17 cellular contexts compared by ENCODE assay signal in genomic region chr6:142848156-142848555, GRCh38.
DNase-seq lines count a peak whose midpoint lies in the region; ATAC-seq and TF ChIP-seq lines count a peak whose summit lies in the region.
"Had no signal": no experiment of that assay in that cellular context is flagged by ENCODE, and none has a peak within 500 bp of the region (broad histone marks: within the 10 kb centered on the region; RNA-seq: fewer than 3 reads in every experiment).

No MANE protein-coding gene starts in this region.

- H3K18ac ChIP-seq in IMR-90 (ENCODE audit: low read depth, low read length) (no peak overlapping the region), H9 (ENCODE audit: insufficient read length, low read depth, low read length) (no peak overlapping the region)

- no peak overlapping the region for H2AK9ac ChIP-seq in IMR-90 (replicated peaks; ENCODE audit: low read depth, low read length, poor library complexity)

- ATAC-seq in activated CD8-positive, alpha-beta memory T cell treated with anti-CD3 and anti-CD28 coated beads, Interleukin-2, amount 10 ng/mL, durations not matched to agents 7 days and 5 days: no peak
- no peak for ATAC-seq in IMR-90 (ENCODE audit: low read depth)

- H3K79me1 ChIP-seq in IMR-90 (ENCODE audit: low read depth in 1 of 2, low read length in 2 of 2): peaks cover 21 to 67% of the 10 kb centered on the region in 2 experiments
- H3K79me1 ChIP-seq in H9 (ENCODE audit: insufficient read depth, low read depth, low read length, poor library complexity, severe bottlenecking): peaks cover 2% of the 10 kb centered on the region

- H2AFZ ChIP-seq in IMR-90 (replicated peaks; ENCODE audit: low read length, poor library complexity): no peak overlapping the region
- H2AFZ ChIP-seq in H9 (ENCODE audit: low read length): no peak overlapping the region

- H3K4me2 ChIP-seq in IMR-90 (ENCODE audit: low read depth, low read length) (no peak overlapping the region), skeletal muscle satellite cell (ENCODE audit: low read length) (peak overlapping the region; percentile 83), H9 (ENCODE audit: insufficient read depth, insufficient read length, low read length) (no peak overlapping the region)

- H3K4me3 Mint-ChIP-seq in activated CD8-positive, alpha-beta memory T cell treated with anti-CD3 and anti-CD28 coated beads, Interleukin-2, amount 10 ng/mL, durations not matched to agents 7 days and 5 days: no peak overlapping the region
- no peak overlapping the region for H3K4me3 Mint-ChIP-seq in activated naive CD8-positive, alpha-beta T cell treated with anti-CD3 and anti-CD28 coated beads for 36 hours
- H3K4me3 Mint-ChIP-seq in H9: no peak overlapping the region
- H3K4me3 Mint-ChIP-seq: T-helper 1 cell treated with Interleukin-12 subunit alpha and Interleukin-12 subunit beta and Interleukin-4 antibody, amounts not matched to agents 30 μg/mL and 1 μg/mL, for 36 hours had no signal

- H2BK20ac ChIP-seq in IMR-90 (ENCODE audit: low read depth, low read length) (no peak overlapping the region), H9 (ENCODE audit: low read depth, low read length, poor library complexity, severe bottlenecking) (no peak overlapping the region)

- H3K27me3 ChIP-seq in IMR-90 (ENCODE audit: control insufficient read depth, insufficient read depth, low read length) (no peaks in the 10 kb centered on the region), skeletal muscle satellite cell (ENCODE audit: control insufficient read depth, insufficient read depth, low read length) (no peaks in the 10 kb centered on the region), H9 (ENCODE audit: insufficient read depth, low read length) (no peaks in the 10 kb centered on the region)

- no peak overlapping the region for H2AK5ac ChIP-seq in IMR-90 (ENCODE audit: low read depth, low read length)
- no peak overlapping the region for H2AK5ac ChIP-seq in H9 (ENCODE audit: insufficient read length, low read length)

- POLR2A ChIA-PET in IMR-90 (lab: Charles Lee; ENCODE audit: unreplicated experiment): no interaction called here

- H2BK12ac ChIP-seq in H9 (ENCODE audit: insufficient read length, low read depth, low read length): no peak overlapping the region

- H3K27me3 Mint-ChIP-seq in activated CD8-positive, alpha-beta memory T cell treated with anti-CD3 and anti-CD28 coated beads, Interleukin-2, amount 10 ng/mL, durations not matched to agents 7 days and 5 days: no peaks in the 10 kb centered on the region
- no peaks in the 10 kb centered on the region for H3K27me3 Mint-ChIP-seq in activated naive CD8-positive, alpha-beta T cell treated with anti-CD3 and anti-CD28 coated beads for 36 hours
- H3K27me3 Mint-ChIP-seq in H9 (ENCODE audit: low read depth): no peaks in the 10 kb centered on the region

- H3T11ph ChIP-seq in H9 (ENCODE audit: low read length): no peak overlapping the region

- H3K9me1 ChIP-seq in IMR-90 (ENCODE audit: insufficient read depth, low read length): peaks cover 5% of the 10 kb centered on the region

- H3K4me1 ChIP-seq in IMR-90 (ENCODE audit: control insufficient read depth, insufficient read depth, low read length): peaks cover 20% of the 10 kb centered on the region
- peaks cover 76% of the 10 kb centered on the region for H3K4me1 ChIP-seq in skeletal muscle satellite cell (ENCODE audit: control insufficient read depth, insufficient read depth, low read length)
- H3K4me1 ChIP-seq in H9 (ENCODE audit: insufficient read depth, low read length): peaks cover 6% of the 10 kb centered on the region; the same call in 1 of the 2 replicates

- no peaks in the 10 kb centered on the region for H3K23me2 ChIP-seq in H9 (ENCODE audit: insufficient read length, low read depth, low read length, poor library complexity, severe bottlenecking)

- no peak overlapping the region for H3K4me3 ChIP-seq in IMR-90 (ENCODE audit: insufficient read depth, low read depth, low read length)
- no peak overlapping the region for H3K4me3 ChIP-seq in skeletal muscle satellite cell (ENCODE audit: low read length)
- H3K4me3 ChIP-seq: prostate gland had no signal

- H3K27ac Mint-ChIP-seq in activated CD8-positive, alpha-beta memory T cell treated with anti-CD3 and anti-CD28 coated beads, Interleukin-2, amount 10 ng/mL, durations not matched to agents 7 days and 5 days: peak overlapping the region; percentile 45
- H3K27ac Mint-ChIP-seq in activated naive CD8-positive, alpha-beta T cell treated with anti-CD3 and anti-CD28 coated beads for 36 hours: peak overlapping the region; percentile 56
- no peak overlapping the region for H3K27ac Mint-ChIP-seq in H9
- H3K27ac Mint-ChIP-seq: activated T-helper 2 cell treated with anti-CD3 and anti-CD28 coated beads, Interferon-gamma antibody, Interleukin-2, Interleukin-4, amounts not matched to agents 10 μg/mL and 5 μg/mL and 100 μg/mL, durations not matched to agents 14 hours and 24 hours and 36 hours had no signal

- H3K9ac ChIP-seq in IMR-90 (ENCODE audit: low read depth, low read length) (no peak overlapping the region), skeletal muscle satellite cell (ENCODE audit: low read depth, low read length) (peak overlapping the region; percentile 78), H9 (ENCODE audit: extremely low read depth, insufficient read length, low read length) (no peak overlapping the region)

- H3K79me2 ChIP-seq in H9 (ENCODE audit: insufficient read depth, low read length): no peaks in the 10 kb centered on the region

- H4K20me1 ChIP-seq in IMR-90 (ENCODE audit: insufficient read depth, low read length) (peaks cover 4% of the 10 kb centered on the region; the same call in 1 of the 2 replicates), H9 (ENCODE audit: control insufficient read depth, insufficient read depth, insufficient read length) (no peaks in the 10 kb centered on the region)

- no peak for DNase-seq in activated CD8-positive, alpha-beta memory T cell treated with anti-CD3 and anti-CD28 coated beads, Interleukin-2, amount 10 ng/mL, durations not matched to agents 7 days and 5 days
- DNase-seq in activated CD8-positive, alpha-beta memory T cell treated with anti-CD3 and anti-CD28 coated beads, Interleukin-2, amount 50 U/mL, for 4 hours: no peak
- no peak for DNase-seq in IMR-90
- DNase-seq in activated naive CD8-positive, alpha-beta T cell treated with anti-CD3 and anti-CD28 coated beads for 36 hours: no peak
- no peak for DNase-seq in NCI-H187 (lab: John Stamatoyannopoulos, UW)
- DNase-seq in inferior parietal cortex (ENCODE audit: extremely low spot score): no peak
- no peak for DNase-seq in H9
- DNase-seq: activated CD4-positive, alpha-beta T cell treated with anti-CD3 and anti-CD28 coated beads for 4 hours; Calu3; hypothalamus; left colon; NCI-H2029 treated with DMSO at 0.1 percent for 48 hours had no signal

- H3K27ac ChIP-seq in IMR-90 (ENCODE audit: insufficient read depth, low read length): no peak overlapping the region
- H3K27ac ChIP-seq in H9 (ENCODE audit: insufficient read length, low read depth, low read length): no peak overlapping the region
- H3K27ac ChIP-seq: prostate gland had no signal

- H3K36me3 Mint-ChIP-seq in activated CD8-positive, alpha-beta memory T cell treated with anti-CD3 and anti-CD28 coated beads, Interleukin-2, amount 10 ng/mL, durations not matched to agents 7 days and 5 days: peaks cover 3% of the 10 kb centered on the region
- peaks cover 39% of the 10 kb centered on the region for H3K36me3 Mint-ChIP-seq in activated naive CD8-positive, alpha-beta T cell treated with anti-CD3 and anti-CD28 coated beads for 36 hours
- no peaks in the 10 kb centered on the region for H3K36me3 Mint-ChIP-seq in H9 (ENCODE audit: insufficient read depth in 1 of 3, low read depth in 3 of 3)
- H3K36me3 Mint-ChIP-seq: brain had no signal

- H2BK5ac ChIP-seq in IMR-90 (ENCODE audit: low read depth, low read length, poor library complexity, severe bottlenecking): peak overlapping the region; percentile 24
- H2BK5ac ChIP-seq in H9 (ENCODE audit: insufficient read length, low read length): no peak overlapping the region

- H3K23ac ChIP-seq in IMR-90 (ENCODE audit: low read depth, low read length) (no peak overlapping the region), H9 (ENCODE audit: insufficient read length, low read depth, low read length) (no peak overlapping the region)

- TF ChIP-seq CTCF in IMR-90 (conservative IDR thresholded peaks at IDR 0.05; ENCODE audit: low read depth, low read length) (no peak), H9 (conservative IDR thresholded peaks at IDR 0.05) (no peak)

- H3K9me3 ChIP-seq in IMR-90 (ENCODE audit: control insufficient read depth, insufficient read depth, low read length): no peaks in the 10 kb centered on the region
- no peaks in the 10 kb centered on the region for H3K9me3 ChIP-seq in skeletal muscle satellite cell (replicated peaks; ENCODE audit: low read length)
- H3K9me3 ChIP-seq in H9 (ENCODE audit: control insufficient read depth, low read depth, low read length): no peaks in the 10 kb centered on the region
- H3K9me3 ChIP-seq: prostate gland had no signal

- H4K5ac ChIP-seq in IMR-90 (ENCODE audit: low read depth, low read length): no peak overlapping the region
- no peak overlapping the region for H4K5ac ChIP-seq in H9 (ENCODE audit: insufficient read length, low read depth, low read length)

- H3K4ac ChIP-seq in IMR-90 (ENCODE audit: low read depth, low read length): 0 out of 2 replicates have a peak overlapping the region, but pooled peaks have one; percentile 23
- no peak overlapping the region for H3K4ac ChIP-seq in H9 (ENCODE audit: low read depth, low read length)

- no peak overlapping the region for H4K8ac ChIP-seq in IMR-90 (ENCODE audit: low read depth in 2 of 2, low read length in 2 of 2)
- no peak overlapping the region for H4K8ac ChIP-seq in H9 (replicated peaks; ENCODE audit: insufficient read length, low read depth, low read length)

- TF ChIP-seq RAD21 in IMR-90 (IDR thresholded peaks at IDR 0.05; ENCODE audit: low read length): no peak

- intact Hi-C loops in IMR-90 (cut with micrococcal nuclease): loop anchor here (5.0 kb wide), 1 partner anchor 79 kb away; no protein-coding TSS in a partner anchor

- dilution Hi-C loops in IMR-90 (cut with HindIII; ENCODE audit: low sequenced_read_pairs, unreplicated experiment): no loop called here

- no peak overlapping the region for H4K91ac ChIP-seq in IMR-90 (ENCODE audit: insufficient read depth, low read depth, low read length)
- H4K91ac ChIP-seq in H9 (ENCODE audit: insufficient read length, low read depth, low read length): no peak overlapping the region

- no peak for TF ChIP-seq POLR2A in IMR-90 (IDR thresholded peaks at IDR 0.05; ENCODE audit: low read depth, low read length)

- H2BK15ac ChIP-seq in IMR-90 (ENCODE audit: low read depth, low read length) (no peak overlapping the region), H9 (ENCODE audit: low read depth, low read length) (no peak overlapping the region)

- no TSS peak for BruUV-seq in IMR-90 (replicated peaks; lab: Mats Ljungman, UMichigan)

- peaks cover 91% of the 10 kb centered on the region for H3K4me1 Mint-ChIP-seq in activated CD8-positive, alpha-beta memory T cell treated with anti-CD3 and anti-CD28 coated beads, Interleukin-2, amount 10 ng/mL, durations not matched to agents 7 days and 5 days
- peaks cover 96% of the 10 kb centered on the region for H3K4me1 Mint-ChIP-seq in activated naive CD8-positive, alpha-beta T cell treated with anti-CD3 and anti-CD28 coated beads for 36 hours
- peaks cover 40 to 45% of the 10 kb centered on the region in 2 experiments for H3K4me1 Mint-ChIP-seq in H9

- CTCF ChIA-PET in activated CD8-positive, alpha-beta memory T cell treated with anti-CD3 and anti-CD28 coated beads, Interleukin-2, amount 10 ng/mL, durations not matched to agents 7 days and 5 days (lab: Charles Lee): interaction anchor here (0.9 to 1.2 kb wide), 2 partner anchors 28 to 38 kb away, joined by 3 read pairs; no protein-coding TSS in a partner anchor
- CTCF ChIA-PET in IMR-90 (lab: Yijun Ruan, JAX): no interaction called here

- in situ Hi-C loops in IMR-90 (cut with MboI; ENCODE audit: low sequenced_read_pairs): no loop called here

- H2BK120ac ChIP-seq in IMR-90 (ENCODE audit: low read depth, low read length): no peak overlapping the region
- H2BK120ac ChIP-seq in H9 (ENCODE audit: low read depth, low read length, poor library complexity, severe bottlenecking): no peak overlapping the region

- H3K9me3 Mint-ChIP-seq in activated CD8-positive, alpha-beta memory T cell treated with anti-CD3 and anti-CD28 coated beads, Interleukin-2, amount 10 ng/mL, durations not matched to agents 7 days and 5 days (ENCODE audit: low read depth): no peaks in the 10 kb centered on the region
- no peaks in the 10 kb centered on the region for H3K9me3 Mint-ChIP-seq in activated naive CD8-positive, alpha-beta T cell treated with anti-CD3 and anti-CD28 coated beads for 36 hours
- H3K9me3 Mint-ChIP-seq in H9: no peaks in the 10 kb centered on the region
- H3K9me3 Mint-ChIP-seq: activated T-helper 2 cell treated with anti-CD3 and anti-CD28 coated beads, Interferon-gamma antibody, Interleukin-2, Interleukin-4, amounts not matched to agents 10 μg/mL and 5 μg/mL and 100 μg/mL, durations not matched to agents 14 hours and 24 hours and 36 hours; brain; T-helper 1 cell treated with Interleukin-12 subunit alpha and Interleukin-12 subunit beta and Interleukin-4 antibody, amounts not matched to agents 30 μg/mL and 1 μg/mL, for 36 hours had no signal

- H3K36me3 ChIP-seq in IMR-90 (ENCODE audit: control insufficient read depth, insufficient read depth, low read length) (no peaks in the 10 kb centered on the region), skeletal muscle satellite cell (ENCODE audit: insufficient read depth, low read length) (no peaks in the 10 kb centered on the region)
- H3K36me3 ChIP-seq: prostate gland had no signal

- H3K14ac ChIP-seq in IMR-90 (replicated peaks; ENCODE audit: low read depth, low read length) (no peak overlapping the region), H9 (ENCODE audit: insufficient read depth, low read length) (no peak overlapping the region)

- H3K56ac ChIP-seq in IMR-90 (ENCODE audit: extremely low read depth, insufficient read depth, low read length): no peak overlapping the region
- no peak overlapping the region for H3K56ac ChIP-seq in H9 (ENCODE audit: insufficient read length, low read depth, low read length)

Comparison
In these comparisons a context has a peak if more than half of its experiments do, and no peak if none do; other contexts are left out.
1. H3K27ac Mint-ChIP-seq: peak in activated CD8-positive, alpha-beta memory T cell treated with anti-CD3 and anti-CD28 coated beads, Interleukin-2, amount 10 ng/mL, durations not matched to agents 7 days and 5 days (single experiment) and activated naive CD8-positive, alpha-beta T cell treated with anti-CD3 and anti-CD28 coated beads for 36 hours (single experiment); none in H9 (0 of 3).